In the genomic region with DNA sequence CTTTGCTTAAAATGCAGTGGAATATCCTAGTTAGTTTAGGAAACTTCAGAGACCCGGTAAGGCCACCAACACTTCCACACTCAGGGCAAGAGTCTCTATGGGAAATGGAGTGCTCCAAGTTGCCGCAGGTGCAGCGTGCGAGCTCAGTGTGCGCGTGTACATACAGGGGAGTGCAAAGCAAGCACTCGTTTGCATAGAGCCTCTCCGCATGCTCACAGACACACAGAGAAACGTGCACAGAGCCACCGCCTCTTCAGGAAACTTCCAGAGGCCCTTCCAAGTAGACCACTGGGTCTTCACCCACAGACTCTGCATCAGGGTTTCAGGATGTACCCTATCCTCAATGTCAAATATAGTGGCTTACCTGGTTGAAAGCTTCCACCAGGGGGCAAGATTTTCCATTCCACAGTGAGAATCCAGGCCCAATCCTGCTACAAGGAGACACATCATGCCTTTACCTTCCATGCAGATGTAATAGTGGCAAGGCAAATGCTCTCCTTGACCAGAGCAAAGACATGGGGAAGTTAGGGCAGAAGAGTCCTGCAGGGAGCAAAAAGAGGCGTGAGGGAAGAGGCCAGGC, we compare ENCODE assay signal across 18 cellular contexts.
DNase-seq lines count a peak whose midpoint lies in the region; ATAC-seq and TF ChIP-seq lines count a peak whose summit lies in the region.
"Had no signal": no experiment of that assay in that cellular context is flagged by ENCODE, and none has a peak within 500 bp of the region (broad histone marks: within the 10 kb centered on the region; RNA-seq: fewer than 3 reads in every experiment).

No MANE protein-coding gene starts in this region.

- BruUV-seq in Panc1 (replicated peaks; lab: Mats Ljungman, UMichigan): no TSS peak

- H3F3A ChIP-seq in GM23338 (replicated peaks; ENCODE audit: low read depth): no peaks in the 10 kb centered on the region

- no peak overlapping the region for H3K4me3 Mint-ChIP-seq in GM23338
- H3K4me3 Mint-ChIP-seq: activated CD4-positive, alpha-beta memory T cell treated with anti-CD3 and anti-CD28 coated beads, Interleukin-2, amount 10 ng/mL, durations not matched to agents 7 days and 5 days; activated naive CD8-positive, alpha-beta T cell; dendritic cell treated with granulocyte-macrophage colony-stimulating factor and Interleukin-4, amounts not matched to agents 40 ng/mL and 50 ng/mL, for 4 days; stimulated activated naive CD8-positive, alpha-beta T cell treated with anti-CD3 and anti-CD28 coated beads, Interleukin-15, amount 100 ng/mL, for 72 hours had no signal

- CTCF ChIA-PET in Panc1 (lab: Charles Lee): no interaction called here

- POLR2A ChIA-PET in Panc1 (lab: Charles Lee): no interaction called here

- no peaks in the 10 kb centered on the region for H3K9me3 Mint-ChIP-seq in GM23338
- H3K9me3 Mint-ChIP-seq: activated CD4-positive, alpha-beta memory T cell treated with anti-CD3 and anti-CD28 coated beads, Interleukin-2, amount 10 ng/mL, durations not matched to agents 7 days and 5 days; dendritic cell treated with granulocyte-macrophage colony-stimulating factor and Interleukin-4, amounts not matched to agents 40 ng/mL and 50 ng/mL, for 4 days; stimulated activated naive CD8-positive, alpha-beta T cell treated with anti-CD3 and anti-CD28 coated beads, Interleukin-15, amount 100 ng/mL, for 72 hours had no signal

- TF ChIP-seq CTCF in GM06990 (IDR thresholded peaks at IDR 0.05; ENCODE audit: insufficient read depth, low read length, poor library complexity, severe bottlenecking): peak; percentile 46
- TF ChIP-seq CTCF in GM23338 (conservative IDR thresholded peaks at IDR 0.05; ENCODE audit: low read depth in 2 of 2): peak; percentile 65 to 72
- no peak; the same call in 1 of the 2 replicates for TF ChIP-seq CTCF in Panc1 (IDR thresholded peaks at IDR 0.05)
- peak; percentile 16 for TF ChIP-seq CTCF in liver (IDR thresholded peaks at IDR 0.05; ENCODE audit: low read depth, low read length, missing input control)

- H3K9me3 ChIP-seq in Panc1 (ENCODE audit: control insufficient read depth, insufficient read depth, low read depth, low read length) (no peaks in the 10 kb centered on the region), liver (ENCODE audit: control insufficient read depth in 4 of 4, low read length in 3 of 4) (no peaks in the 10 kb centered on the region)
- H3K9me3 ChIP-seq: ovary had no signal

- ATAC-seq in GM23338: peak; percentile 53
- ATAC-seq in Panc1: peak; percentile 53; the same call in 1 of the 2 replicates
- ATAC-seq: stimulated activated naive CD8-positive, alpha-beta T cell treated with anti-CD3 and anti-CD28 coated beads, Interleukin-15, amount 100 ng/mL, for 72 hours had no signal

- intact Hi-C loops in Panc1 (cut with micrococcal nuclease; ENCODE audit: unreplicated experiment): no loop called here

- H3K9me2 ChIP-seq in GM23338 (ENCODE audit: insufficient read depth): peaks cover 4% of the 10 kb centered on the region; the same call in 1 of the 2 replicates

- H3K36me3 ChIP-seq in GM06990 (ENCODE audit: control insufficient read depth, insufficient read depth, low read length): no peaks in the 10 kb centered on the region
- H3K36me3 ChIP-seq in GM23338 (ENCODE audit: insufficient read depth): no peaks in the 10 kb centered on the region
- H3K36me3 ChIP-seq in Panc1 (ENCODE audit: control insufficient read depth, insufficient read depth, low read length): no peaks in the 10 kb centered on the region
- no peaks in the 10 kb centered on the region for H3K36me3 ChIP-seq in liver (ENCODE audit: control insufficient read depth in 4 of 4, insufficient read depth in 3 of 4, low read depth in 1 of 4, low read length in 3 of 4)
- H3K36me3 ChIP-seq: ovary had no signal

- no peaks in the 10 kb centered on the region for H3K79me2 ChIP-seq in GM23338 (replicated peaks; ENCODE audit: insufficient read depth)

- no peaks in the 10 kb centered on the region for H3K36me3 Mint-ChIP-seq in GM23338 (ENCODE audit: low read depth)
- H3K36me3 Mint-ChIP-seq: activated naive CD8-positive, alpha-beta T cell had no signal

- H3K4me1 ChIP-seq in GM23338 (ENCODE audit: insufficient read depth): no peaks in the 10 kb centered on the region
- H3K4me1 ChIP-seq in Panc1 (ENCODE audit: control insufficient read depth, insufficient read depth, low read length): no peaks in the 10 kb centered on the region
- no peaks in the 10 kb centered on the region for H3K4me1 ChIP-seq in liver (ENCODE audit: control insufficient read depth in 4 of 4, insufficient read depth in 4 of 4, low read length in 3 of 4)

- H3K27ac Mint-ChIP-seq in GM23338: no peak overlapping the region
- H3K27ac Mint-ChIP-seq: activated CD4-positive, alpha-beta memory T cell treated with anti-CD3 and anti-CD28 coated beads, Interleukin-2, amount 10 ng/mL, durations not matched to agents 7 days and 5 days; activated naive CD8-positive, alpha-beta T cell; dendritic cell treated with granulocyte-macrophage colony-stimulating factor and Interleukin-4, amounts not matched to agents 40 ng/mL and 50 ng/mL, for 4 days; stimulated activated naive CD8-positive, alpha-beta T cell treated with anti-CD3 and anti-CD28 coated beads, Interleukin-15, amount 100 ng/mL, for 72 hours had no signal

- peaks cover 4% of the 10 kb centered on the region; the same call in 2 of the 3 replicates for H3K4me1 Mint-ChIP-seq in GM23338
- H3K4me1 Mint-ChIP-seq: activated CD4-positive, alpha-beta memory T cell treated with anti-CD3 and anti-CD28 coated beads, Interleukin-2, amount 10 ng/mL, durations not matched to agents 7 days and 5 days; stimulated activated naive CD8-positive, alpha-beta T cell treated with anti-CD3 and anti-CD28 coated beads, Interleukin-15, amount 100 ng/mL, for 72 hours had no signal

- H3K27ac ChIP-seq in GM23338 (ENCODE audit: low read depth): no peak overlapping the region
- H3K27ac ChIP-seq in Panc1 (ENCODE audit: low read length): no peak overlapping the region
- H3K27ac ChIP-seq in liver (ENCODE audit: low read depth in 1 of 2, low read length in 2 of 2): no peak overlapping the region
- H3K27ac ChIP-seq: ovary had no signal

- H2AFZ ChIP-seq in GM23338: no peak overlapping the region

- no peaks in the 10 kb centered on the region for H4K20me1 ChIP-seq in GM23338 (replicated peaks; ENCODE audit: insufficient read depth)

- in situ Hi-C loops in Panc1 (cut with HindIII; ENCODE audit: low pct_unique_long_range_greater_than_20kb, low sequenced_read_pairs): no loop called here

- no peaks in the 10 kb centered on the region; the same call in 1 of the 2 replicates for H3K27me3 ChIP-seq in GM06990 (replicated peaks; ENCODE audit: control insufficient read depth, insufficient read depth, low read length)
- no peaks in the 10 kb centered on the region for H3K27me3 ChIP-seq in GM23338 (ENCODE audit: insufficient read depth)
- H3K27me3 ChIP-seq in Panc1 (ENCODE audit: control insufficient read depth, insufficient read depth, low read length): peaks cover 7% of the 10 kb centered on the region; the same call in 1 of the 2 replicates
- H3K27me3 ChIP-seq in liver (ENCODE audit: control insufficient read depth in 4 of 4, insufficient read depth in 4 of 4, low read length in 3 of 4): no peaks in the 10 kb centered on the region
- H3K27me3 ChIP-seq: ovary had no signal

- H3K4me3 ChIP-seq in GM06990 (replicated peaks; ENCODE audit: low read depth, low read length) (no peak overlapping the region), GM23338 (no peak overlapping the region), Panc1 (ENCODE audit: low read depth in 2 of 2, low read length in 2 of 2) (no peak overlapping the region), liver (ENCODE audit: low read depth in 1 of 3, low read length in 3 of 3) (no peak overlapping the region)
- H3K4me3 ChIP-seq: lung, ovary had no signal

- H3K4me2 ChIP-seq in GM23338: no peak overlapping the region

- 84% methylated on average over 11 of the region's 11 CpGs for WGBS in liver

- H3K9ac ChIP-seq in liver (ENCODE audit: low read depth in 1 of 2, low read length in 2 of 2): no peak overlapping the region

- H3K27me3 Mint-ChIP-seq in GM23338 (ENCODE audit: insufficient read depth, low read depth, poor library complexity): peaks cover 3% of the 10 kb centered on the region
- H3K27me3 Mint-ChIP-seq: activated CD4-positive, alpha-beta memory T cell treated with anti-CD3 and anti-CD28 coated beads, Interleukin-2, amount 10 ng/mL, durations not matched to agents 7 days and 5 days; activated naive CD8-positive, alpha-beta T cell; dendritic cell treated with granulocyte-macrophage colony-stimulating factor and Interleukin-4, amounts not matched to agents 40 ng/mL and 50 ng/mL, for 4 days; stimulated activated naive CD8-positive, alpha-beta T cell treated with anti-CD3 and anti-CD28 coated beads, Interleukin-15, amount 100 ng/mL, for 72 hours had no signal

- TF ChIP-seq RAD21 in liver (IDR thresholded peaks at IDR 0.05): peak in 1 of 2 donors; percentile 68

- DNase-seq in GM06990 (ENCODE audit: extremely low read depth, insufficient read length) (no peak), GM23338 (ENCODE audit: low spot score) (peak; percentile 58), Panc1 (ENCODE audit: low read depth, low spot score) (no peak), COLO668 (lab: John Stamatoyannopoulos, UW; ENCODE audit: unreplicated experiment) (no peak), NCI-H1417 treated with DMSO at 0.1 percent for 48 hours (lab: John Stamatoyannopoulos, UW) (no peak), NCI-H2227 treated with DMSO at 0.1 percent for 48 hours (lab: John Stamatoyannopoulos, UW) (no peak)
- DNase-seq: activated CD4-positive, alpha-beta memory T cell treated with anti-CD3 and anti-CD28 coated beads, Interleukin-2, amount 10 ng/mL, durations not matched to agents 7 days and 5 days; Calu3; foreskin fibroblast; NCI-H446; ovary; stimulated activated CD4-positive, alpha-beta T cell treated with anti-CD3 and anti-CD28 coated beads, Interleukin-4, amount 100 ng/mL, for 1 hour; stimulated activated naive CD8-positive, alpha-beta T cell treated with anti-CD3 and anti-CD28 coated beads, Interleukin-15, amount 100 ng/mL, for 72 hours; T-helper 1 cell had no signal

TF ChIP-seq in liver, 16 proteins besides CTCF, POLR2A, EP300 and RAD21 (continues in another document):
- TF ChIP-seq, protein P1, sequence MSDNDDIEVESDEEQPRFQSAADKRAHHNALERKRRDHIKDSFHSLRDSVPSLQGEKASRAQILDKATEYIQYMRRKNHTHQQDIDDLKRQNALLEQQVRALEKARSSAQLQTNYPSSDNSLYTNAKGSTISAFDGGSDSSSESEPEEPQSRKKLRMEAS (IDR thresholded peaks at IDR 0.05): no peak
- TF ChIP-seq YY1 (IDR thresholded peaks at IDR 0.05) (no peak), JUND (IDR thresholded peaks at IDR 0.05) (no peak)
